ENCODE assay signal across 16 cellular contexts in genomic region chr13:93476175-93476574, GRCh38.
DNase-seq lines count a peak whose midpoint lies in the region; ATAC-seq and TF ChIP-seq lines count a peak whose summit lies in the region.
"Had no signal": no experiment of that assay in that cellular context is flagged by ENCODE, and none has a peak within 500 bp of the region (broad histone marks: within the 10 kb centered on the region; RNA-seq: fewer than 3 reads in every experiment).

No MANE protein-coding gene starts in this region.

- H3K4me3 ChIP-seq in coronary artery (peak overlapping the region; percentile 23), colonic mucosa (no peak overlapping the region)
- H3K4me3 ChIP-seq: adrenal gland had no signal

- no peaks in the 10 kb centered on the region for H3K36me3 ChIP-seq in colonic mucosa
- H3K36me3 ChIP-seq: adrenal gland had no signal

- no peaks in the 10 kb centered on the region for H3K4me1 ChIP-seq in colonic mucosa
- H3K4me1 ChIP-seq: adrenal gland had no signal

- H3K27ac Mint-ChIP-seq in mesothelial cell of epicardium, result peak overlapping the region; percentile 52
- H3K27ac Mint-ChIP-seq in activated T-helper 2 cell treated with anti-CD3 and anti-CD28 coated beads, Interferon-gamma antibody, Interleukin-2, Interleukin-4, amounts not matched to agents 10 μg/mL and 5 μg/mL and 100 μg/mL, durations not matched to agents 14 hours and 24 hours and 36 hours, result no peak overlapping the region
- H3K27ac Mint-ChIP-seq in stimulated activated effector memory CD8-positive, alpha-beta T cell treated with anti-CD3 and anti-CD28 coated beads, Interleukin-12 subunit alpha, Interleukin-12 subunit beta, amount 100 ng/mL, for 72 hours, result no peak overlapping the region
- H3K27ac Mint-ChIP-seq: CD8-positive, alpha-beta memory T cell; progenitor cell of endocrine pancreas; stimulated activated naive B cell treated with anti-CD40 and anti-IgM and Interleukin-4, amounts not matched to agents 10 μg/mL and 1 μg/mL and 100 μg/mL, for 72 hours had no signal

- intact Hi-C loops in activated T-helper 2 cell treated with anti-CD3 and anti-CD28 coated beads, Interferon-gamma antibody, Interleukin-2, Interleukin-4, amounts not matched to agents 10 μg/mL and 5 μg/mL and 100 μg/mL, durations not matched to agents 14 hours and 24 hours and 36 hours (cut with micrococcal nuclease), result no loop called here
- intact Hi-C loops in colonic mucosa (cut with DNase I), result no loop called here

- H3K4me3 Mint-ChIP-seq in mesothelial cell of epicardium, result no peak overlapping the region
- no peak overlapping the region for H3K4me3 Mint-ChIP-seq in activated T-helper 2 cell treated with anti-CD3 and anti-CD28 coated beads, Interferon-gamma antibody, Interleukin-2, Interleukin-4, amounts not matched to agents 10 μg/mL and 5 μg/mL and 100 μg/mL, durations not matched to agents 14 hours and 24 hours and 36 hours (ENCODE audit: low read depth)
- no peak overlapping the region for H3K4me3 Mint-ChIP-seq in stimulated activated effector memory CD8-positive, alpha-beta T cell treated with anti-CD3 and anti-CD28 coated beads, Interleukin-12 subunit alpha, Interleukin-12 subunit beta, amount 100 ng/mL, for 72 hours
- H3K4me3 Mint-ChIP-seq: CD8-positive, alpha-beta memory T cell; stimulated activated naive B cell treated with anti-CD40 and anti-IgM and Interleukin-4, amounts not matched to agents 10 μg/mL and 1 μg/mL and 100 μg/mL, for 72 hours had no signal

- DNase-seq in AG09319 (ENCODE audit: extremely low read depth, low read depth) (peak; percentile 2), HT1080 (ENCODE audit: low read depth) (peak; percentile 33), coronary artery (ENCODE audit: low spot score) (no peak), mesothelial cell of epicardium (ENCODE audit: low spot score in 2 of 2, unreplicated experiment in 2 of 2) (no peak), colonic mucosa (no peak)
- no peak for DNase-seq in activated T-helper 2 cell treated with anti-CD3 and anti-CD28 coated beads, Interferon-gamma antibody, Interleukin-2, Interleukin-4, amounts not matched to agents 10 μg/mL and 5 μg/mL and 100 μg/mL, durations not matched to agents 14 hours and 24 hours and 36 hours (ENCODE audit: low spot score)
- no peak for DNase-seq in activated effector memory CD4-positive, alpha-beta T cell treated with Interleukin-2 at 50 U/mL for 16 hours
- no peak for DNase-seq in stimulated activated effector memory CD8-positive, alpha-beta T cell treated with anti-CD3 and anti-CD28 coated beads, Interleukin-12 subunit alpha, Interleukin-12 subunit beta, amount 100 ng/mL, for 72 hours (ENCODE audit: low spot score in 2 of 2)
- DNase-seq: adrenal gland; CD8-positive, alpha-beta memory T cell; effector CD4-positive, alpha-beta T cell; NCI-H1417; NCI-H524; stimulated activated naive B cell treated with anti-CD40 and anti-IgM and Interleukin-4, amounts not matched to agents 10 μg/mL and 1 μg/mL and 100 μg/mL, for 72 hours had no signal

- peaks cover 39% of the 10 kb centered on the region for H3K4me1 Mint-ChIP-seq in mesothelial cell of epicardium
- H3K4me1 Mint-ChIP-seq in activated T-helper 2 cell treated with anti-CD3 and anti-CD28 coated beads, Interferon-gamma antibody, Interleukin-2, Interleukin-4, amounts not matched to agents 10 μg/mL and 5 μg/mL and 100 μg/mL, durations not matched to agents 14 hours and 24 hours and 36 hours (ENCODE audit: low read depth), result no peaks in the 10 kb centered on the region
- H3K4me1 Mint-ChIP-seq in stimulated activated effector memory CD8-positive, alpha-beta T cell treated with anti-CD3 and anti-CD28 coated beads, Interleukin-12 subunit alpha, Interleukin-12 subunit beta, amount 100 ng/mL, for 72 hours, result no peaks in the 10 kb centered on the region
- H3K4me1 Mint-ChIP-seq: CD8-positive, alpha-beta memory T cell; stimulated activated naive B cell treated with anti-CD40 and anti-IgM and Interleukin-4, amounts not matched to agents 10 μg/mL and 1 μg/mL and 100 μg/mL, for 72 hours had no signal

- H3K27ac ChIP-seq in coronary artery (no peak overlapping the region), colonic mucosa (no peak overlapping the region)
- H3K27ac ChIP-seq: adrenal gland had no signal

- H3K9me3 ChIP-seq in colonic mucosa, result no peaks in the 10 kb centered on the region
- H3K9me3 ChIP-seq: adrenal gland had no signal

- ATAC-seq in stimulated activated effector memory CD8-positive, alpha-beta T cell treated with anti-CD3 and anti-CD28 coated beads, Interleukin-12 subunit alpha, Interleukin-12 subunit beta, amount 100 ng/mL, for 72 hours, result no peak
- ATAC-seq: Right ventricle myocardium inferior; stimulated activated naive B cell treated with anti-CD40 and anti-IgM and Interleukin-4, amounts not matched to agents 10 μg/mL and 1 μg/mL and 100 μg/mL, for 72 hours had no signal

- TF ChIP-seq CTCF in AG09319 (IDR thresholded peaks at IDR 0.05; ENCODE audit: low read depth, low read length) (no peak), coronary artery (IDR thresholded peaks at IDR 0.05) (no peak), mesothelial cell of epicardium (IDR thresholded peaks at IDR 0.05; ENCODE audit: unreplicated experiment) (no peak), colonic mucosa (IDR thresholded peaks at IDR 0.05) (no peak)

- no peak overlapping the region for H3K9ac ChIP-seq in colonic mucosa (ENCODE audit: low read depth in 2 of 2, low read length in 2 of 2)

- H3K27me3 ChIP-seq in colonic mucosa, result no peaks in the 10 kb centered on the region
- H3K27me3 ChIP-seq: adrenal gland had no signal

- no peaks in the 10 kb centered on the region for H3K36me3 Mint-ChIP-seq in mesothelial cell of epicardium
- H3K36me3 Mint-ChIP-seq in activated T-helper 2 cell treated with anti-CD3 and anti-CD28 coated beads, Interferon-gamma antibody, Interleukin-2, Interleukin-4, amounts not matched to agents 10 μg/mL and 5 μg/mL and 100 μg/mL, durations not matched to agents 14 hours and 24 hours and 36 hours (ENCODE audit: low read depth), result no peaks in the 10 kb centered on the region
- no peaks in the 10 kb centered on the region for H3K36me3 Mint-ChIP-seq in stimulated activated effector memory CD8-positive, alpha-beta T cell treated with anti-CD3 and anti-CD28 coated beads, Interleukin-12 subunit alpha, Interleukin-12 subunit beta, amount 100 ng/mL, for 72 hours
- H3K36me3 Mint-ChIP-seq: CD8-positive, alpha-beta memory T cell; stimulated activated naive B cell treated with anti-CD40 and anti-IgM and Interleukin-4, amounts not matched to agents 10 μg/mL and 1 μg/mL and 100 μg/mL, for 72 hours had no signal

- no peaks in the 10 kb centered on the region for H3K27me3 Mint-ChIP-seq in mesothelial cell of epicardium (ENCODE audit: low read depth)
- no peaks in the 10 kb centered on the region for H3K27me3 Mint-ChIP-seq in activated T-helper 2 cell treated with anti-CD3 and anti-CD28 coated beads, Interferon-gamma antibody, Interleukin-2, Interleukin-4, amounts not matched to agents 10 μg/mL and 5 μg/mL and 100 μg/mL, durations not matched to agents 14 hours and 24 hours and 36 hours (ENCODE audit: low read depth)
- H3K27me3 Mint-ChIP-seq: progenitor cell of endocrine pancreas; stimulated activated naive B cell treated with anti-CD40 and anti-IgM and Interleukin-4, amounts not matched to agents 10 μg/mL and 1 μg/mL and 100 μg/mL, for 72 hours had no signal

- H3K9me3 Mint-ChIP-seq in mesothelial cell of epicardium, result no peaks in the 10 kb centered on the region
- H3K9me3 Mint-ChIP-seq in activated T-helper 2 cell treated with anti-CD3 and anti-CD28 coated beads, Interferon-gamma antibody, Interleukin-2, Interleukin-4, amounts not matched to agents 10 μg/mL and 5 μg/mL and 100 μg/mL, durations not matched to agents 14 hours and 24 hours and 36 hours, result peaks cover 9% of the 10 kb centered on the region
- H3K9me3 Mint-ChIP-seq in stimulated activated effector memory CD8-positive, alpha-beta T cell treated with anti-CD3 and anti-CD28 coated beads, Interleukin-12 subunit alpha, Interleukin-12 subunit beta, amount 100 ng/mL, for 72 hours, result no peaks in the 10 kb centered on the region

Comparison
In these comparisons a context has a peak if more than half of its experiments do, and no peak if none do; other contexts are left out.
1. DNase-seq: peak in AG09319 (single experiment) and HT1080 (single experiment); none in coronary artery (single experiment), mesothelial cell of epicardium (0 of 2), activated T-helper 2 cell treated with anti-CD3 and anti-CD28 coated beads, Interferon-gamma antibody, Interleukin-2, Interleukin-4, amounts not matched to agents 10 μg/mL and 5 μg/mL and 100 μg/mL, durations not matched to agents 14 hours and 24 hours and 36 hours (single experiment), colonic mucosa (single experiment), activated effector memory CD4-positive, alpha-beta T cell treated with Interleukin-2 at 50 U/mL for 16 hours (single experiment) and stimulated activated effector memory CD8-positive, alpha-beta T cell treated with anti-CD3 and anti-CD28 coated beads, Interleukin-12 subunit alpha, Interleukin-12 subunit beta, amount 100 ng/mL, for 72 hours (0 of 2).